In the genomic region with DNA sequence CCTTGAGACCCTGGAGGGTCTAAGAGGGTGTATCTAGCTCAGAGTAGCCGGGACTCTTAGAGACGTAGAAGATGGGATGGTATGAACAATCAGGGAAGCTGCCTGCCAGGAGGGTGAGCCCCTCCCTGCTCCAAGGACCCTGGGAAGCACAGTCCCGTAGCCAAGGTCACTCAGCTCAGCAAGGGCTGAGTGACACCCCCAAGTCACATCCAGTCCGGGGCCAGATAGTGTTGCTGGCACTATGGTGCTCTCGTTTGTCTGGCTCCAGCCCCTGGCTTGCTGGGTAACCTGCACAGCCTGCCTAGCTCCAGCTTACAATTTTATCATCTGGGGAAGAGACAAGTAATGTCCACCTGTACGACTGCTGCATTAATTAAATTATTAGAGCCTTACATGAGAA, we compare ENCODE assay signal across 23 cellular contexts. TPM values are rescaled to one million over a fixed set of nuclear protein-coding genes. Genes with fewer than 3 reads are reported as not detected.
"Had no signal": no experiment of that assay in that cellular context is flagged by ENCODE, and none has a peak within 500 bp of the region (broad histone marks: within the 10 kb centered on the region; RNA-seq: fewer than 3 reads in every experiment).

No MANE protein-coding gene starts in this region.

- H3K4me3 ChIP-seq: colonic mucosa, hepatocyte, left lung, lower lobe of right lung, ovary, psoas muscle, right lobe of liver, smooth muscle cell, tibial nerve, upper lobe of left lung had no signal

- ATAC-seq: left lung; lower lobe of right lung; natural killer cell; right lobe of liver; stimulated activated naive CD8-positive, alpha-beta T cell treated with anti-CD3 and anti-CD28 coated beads, Interleukin-15, amount 100 ng/mL, for 72 hours had no signal

- H3K27ac ChIP-seq: colonic mucosa, hepatocyte, left lung, lower lobe of right lung, ovary, psoas muscle, right lobe of liver, tibial nerve, upper lobe of left lung had no signal

- DNase-seq: colonic mucosa; dermis blood vessel endothelial cell; effector memory CD4-positive, alpha-beta T cell; erythroblast; kidney; left lung; lower lobe of right lung; natural killer cell; occipital lobe; ovary; psoas muscle; right lobe of liver; stimulated activated CD4-positive, alpha-beta T cell treated with anti-CD3 and anti-CD28 coated beads, Interleukin-12 subunit alpha, Interleukin-12 subunit beta, amount 100 ng/mL, for 4 hours; stimulated activated CD4-positive, alpha-beta T cell treated with anti-CD3 and anti-CD28 coated beads, Interleukin-1b, Interleukin-23, amount 100 ng/mL, for 48 hours; stimulated activated CD4-positive, alpha-beta T cell treated with anti-CD3 and anti-CD28 coated beads, Interleukin-4, amount 100 ng/mL, for 1 hour; stimulated activated CD8-positive, alpha-beta memory T cell treated with anti-CD3 and anti-CD28 coated beads, Interleukin-4, amount 100 ng/mL, for 48 hours; stimulated activated naive CD4-positive, alpha-beta T cell; stimulated activated naive CD8-positive, alpha-beta T cell treated with anti-CD3 and anti-CD28 coated beads, Interleukin-15, amount 100 ng/mL, for 72 hours; upper lobe of left lung had no signal

- H3K4me1 ChIP-seq: colonic mucosa, left lung, right lobe of liver, tibial nerve, upper lobe of left lung had no signal

- H3K9me3 ChIP-seq: colonic mucosa, left lung, lower lobe of right lung, ovary, psoas muscle, right lobe of liver, tibial nerve, upper lobe of left lung had no signal

- H3K36me3 ChIP-seq: colonic mucosa, left lung, lower lobe of right lung, ovary, right lobe of liver, tibial nerve, upper lobe of left lung had no signal

- H3K27me3 ChIP-seq: colonic mucosa, hepatocyte, left lung, ovary, right lobe of liver, tibial nerve, upper lobe of left lung had no signal

- H3K36me3 Mint-ChIP-seq: natural killer cell had no signal

- H3K27ac Mint-ChIP-seq: natural killer cell; stimulated activated naive CD8-positive, alpha-beta T cell treated with anti-CD3 and anti-CD28 coated beads, Interleukin-15, amount 100 ng/mL, for 72 hours had no signal

- H3K27me3 Mint-ChIP-seq: stimulated activated naive CD8-positive, alpha-beta T cell treated with anti-CD3 and anti-CD28 coated beads, Interleukin-15, amount 100 ng/mL, for 72 hours had no signal

- H3K9me3 Mint-ChIP-seq: central memory CD8-positive, alpha-beta T cell; natural killer cell; stimulated activated naive CD8-positive, alpha-beta T cell treated with anti-CD3 and anti-CD28 coated beads, Interleukin-15, amount 100 ng/mL, for 72 hours had no signal

- H3K4me3 Mint-ChIP-seq: central memory CD8-positive, alpha-beta T cell; natural killer cell; stimulated activated naive CD8-positive, alpha-beta T cell treated with anti-CD3 and anti-CD28 coated beads, Interleukin-15, amount 100 ng/mL, for 72 hours had no signal

- H3K4me1 Mint-ChIP-seq: central memory CD8-positive, alpha-beta T cell; natural killer cell had no signal

RNA-seq across cellular contexts. Expression of a gene that starts 22.3 kb away (rescaled TPM):
- total RNA-seq: smooth muscle cell had no signal
- polyA plus RNA-seq: smooth muscle cell had no signal
